Comparison of ENCODE assay signal across 21 cellular contexts in the genomic region with DNA sequence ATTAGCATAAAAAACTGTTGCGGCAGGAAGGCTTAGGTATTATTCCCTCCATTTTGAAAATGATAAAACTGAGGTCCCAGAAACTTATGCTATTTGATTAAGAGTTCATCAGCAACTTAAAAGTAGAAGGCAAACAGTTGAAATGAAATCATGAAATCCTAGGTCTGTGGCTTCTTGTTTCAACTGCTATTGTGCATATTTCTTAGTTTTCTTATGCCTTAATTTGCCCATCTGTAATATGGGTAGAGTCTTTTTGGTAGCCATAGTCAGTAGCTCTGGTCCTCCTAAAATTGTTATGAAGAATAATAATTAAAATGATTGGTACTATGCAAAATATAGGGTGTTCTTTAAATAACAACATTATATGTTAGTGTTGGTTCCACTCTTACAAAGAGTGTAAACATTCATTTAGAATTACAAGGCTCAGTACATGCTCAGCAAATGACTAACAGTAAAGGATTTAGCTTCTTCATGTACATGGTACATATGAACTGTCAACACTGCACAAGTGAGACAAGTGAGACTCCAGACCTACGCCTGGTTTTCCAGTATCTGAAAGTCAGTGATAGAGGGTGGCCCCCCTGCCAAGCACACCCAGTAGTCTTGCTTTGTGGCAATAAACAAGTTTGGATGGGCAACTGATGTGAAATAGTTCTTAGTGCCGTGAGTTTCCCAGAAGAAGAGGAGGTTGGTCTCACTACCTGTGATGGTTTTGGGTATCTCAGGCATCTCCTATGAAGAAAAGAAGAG. TPM values are rescaled to one million over a fixed set of nuclear protein-coding genes. Genes with fewer than 3 reads are reported as not detected.
DNase-seq lines count a peak whose midpoint lies in the region; ATAC-seq and TF ChIP-seq lines count a peak whose summit lies in the region.
"Had no signal": no experiment of that assay in that cellular context is flagged by ENCODE, and none has a peak within 500 bp of the region (broad histone marks: within the 10 kb centered on the region; RNA-seq: fewer than 3 reads in every experiment).

No MANE protein-coding gene starts in this region.

- H3K9me3 ChIP-seq in breast epithelium: no peaks in the 10 kb centered on the region
- H3K9me3 ChIP-seq in RWPE2 (ENCODE audit: severe bottlenecking): no peaks in the 10 kb centered on the region
- no peaks in the 10 kb centered on the region for H3K9me3 ChIP-seq in smooth muscle cell (replicated peaks; ENCODE audit: low read depth)
- H3K9me3 ChIP-seq in A673 (ENCODE audit: low read depth, low read length, poor library complexity, severe bottlenecking): no peaks in the 10 kb centered on the region
- H3K9me3 ChIP-seq: A549, BLaER1 had no signal

- DNase-seq in MCF 10A (ENCODE audit: unreplicated experiment) (no peak), breast epithelium (ENCODE audit: low spot score in 2 of 2) (no peak), RWPE2 (ENCODE audit: low spot score) (no peak), epithelial cell of esophagus (ENCODE audit: low read depth) (peak; percentile 39), smooth muscle cell (lab: John Stamatoyannopoulos, UW; ENCODE audit: unreplicated experiment) (no peak), A673 (ENCODE audit: low spot score) (no peak)
- DNase-seq: CD4-positive, alpha-beta memory T cell; DMS79 treated with DMSO at 0.1 percent for 48 hours; GF-D8; H9 had no signal

- H3K27me3 ChIP-seq in breast epithelium (no peaks in the 10 kb centered on the region), RWPE2 (ENCODE audit: insufficient read depth, poor library complexity, severe bottlenecking) (no peaks in the 10 kb centered on the region), smooth muscle cell (ENCODE audit: low read depth) (no peaks in the 10 kb centered on the region), A673 (replicated peaks; ENCODE audit: insufficient read depth, low read depth, low read length, poor library complexity) (no peaks in the 10 kb centered on the region)
- H3K27me3 ChIP-seq: BLaER1 had no signal

- peaks cover 48% of the 10 kb centered on the region for H3K36me3 Mint-ChIP-seq in MCF 10A (ENCODE audit: insufficient read depth, unreplicated experiment)
- H3K36me3 Mint-ChIP-seq: CD4-positive, alpha-beta memory T cell had no signal

- WGBS in smooth muscle cell (ENCODE audit: low lambda C conversion rate): 53% methylated on average over 3 of the region's 3 CpGs

- no peaks in the 10 kb centered on the region for H3K79me2 ChIP-seq in smooth muscle cell (ENCODE audit: low read depth)

- ATAC-seq in RWPE2 (ENCODE audit: low read depth) (peak; percentile 17), GM21390 (IDR thresholded peaks at IDR 0.05; ENCODE audit: unreplicated experiment) (no peak), HG02852 (IDR thresholded peaks at IDR 0.05; ENCODE audit: unreplicated experiment) (no peak)
- ATAC-seq: A549 had no signal

- no peak overlapping the region for H3K4me3 Mint-ChIP-seq in MCF 10A (ENCODE audit: unreplicated experiment)
- H3K4me3 Mint-ChIP-seq: CD14-positive monocyte; CD4-positive, alpha-beta memory T cell; H9; IgD-negative memory B cell had no signal

- CTCF ChIA-PET in MCF 10A (lab: Yijun Ruan, JAX) (interaction anchor here (1.3 to 1.5 kb wide), 2 partner anchors 25 to 111 kb away, joined by 3 to 7 read pairs; no protein-coding TSS in a partner anchor), A673 (lab: Charles Lee) (no interaction called here)

- POLR2A ChIA-PET in MCF 10A (lab: Yijun Ruan, JAX): interaction anchor here (1.2 to 5.7 kb wide), 2 partner anchors 9 to 10 kb away, joined by 3 to 37 read pairs; partner anchors contain the start of gene IL1A
- POLR2A ChIA-PET in A673 (lab: Charles Lee; ENCODE audit: low non-redundant PET): no interaction called here

- peaks cover 35% of the 10 kb centered on the region for H3K4me1 Mint-ChIP-seq in MCF 10A (ENCODE audit: insufficient read depth, unreplicated experiment)

- no peaks in the 10 kb centered on the region for H3K36me3 ChIP-seq in breast epithelium
- H3K36me3 ChIP-seq in RWPE2 (ENCODE audit: low read depth): peaks cover 48% of the 10 kb centered on the region
- H3K36me3 ChIP-seq in smooth muscle cell (ENCODE audit: low read depth): no peaks in the 10 kb centered on the region
- H3K36me3 ChIP-seq in A673 (ENCODE audit: insufficient read depth, low read length, poor library complexity, severe bottlenecking): no peaks in the 10 kb centered on the region
- H3K36me3 ChIP-seq: BLaER1 had no signal

- H3K27me3 Mint-ChIP-seq in MCF 10A (ENCODE audit: insufficient read depth, unreplicated experiment): no peaks in the 10 kb centered on the region
- H3K27me3 Mint-ChIP-seq: CD4-positive, alpha-beta memory T cell; IgD-negative memory B cell had no signal

- no peak overlapping the region for H3K9ac ChIP-seq in smooth muscle cell (ENCODE audit: low read depth)
- H3K9ac ChIP-seq: BLaER1 had no signal

- H2AFZ ChIP-seq in smooth muscle cell (ENCODE audit: low read depth): no peak overlapping the region

- intact Hi-C loops in MCF 10A (cut with micrococcal nuclease): no loop called here
- intact Hi-C loops in breast epithelium (cut with DNase I; ENCODE audit: low total_unique reads): no loop called here
- intact Hi-C loops in A673 (cut with micrococcal nuclease; ENCODE audit: unreplicated experiment): no loop called here

- BruUV-seq in MCF 10A (replicated peaks; lab: Mats Ljungman, UMichigan) (TSS peak; percentile 2), A673 (replicated peaks; lab: Mats Ljungman, UMichigan) (no TSS peak)

- H3K27ac Mint-ChIP-seq in MCF 10A (ENCODE audit: low read depth, unreplicated experiment): no peak overlapping the region
- H3K27ac Mint-ChIP-seq: CD14-positive monocyte, H9, IgD-negative memory B cell had no signal

- no peak overlapping the region for H3K4me2 ChIP-seq in smooth muscle cell
- H3K4me2 ChIP-seq: A549, BLaER1 had no signal

- H3K4me3 ChIP-seq in breast epithelium (no peak overlapping the region), RWPE2 (ENCODE audit: severe bottlenecking) (no peak overlapping the region), epithelial cell of esophagus (ENCODE audit: low read length) (no peak overlapping the region), smooth muscle cell (no peak overlapping the region), A673 (ENCODE audit: low read depth, low read length, poor library complexity, severe bottlenecking) (no peak overlapping the region)
- H3K4me3 ChIP-seq: A549, BLaER1 had no signal

- no peaks in the 10 kb centered on the region for H3K4me1 ChIP-seq in breast epithelium
- H3K4me1 ChIP-seq in RWPE2 (ENCODE audit: insufficient read depth, poor library complexity, severe bottlenecking): no peaks in the 10 kb centered on the region
- peaks cover 6% of the 10 kb centered on the region for H3K4me1 ChIP-seq in smooth muscle cell (ENCODE audit: low read depth)
- H3K4me1 ChIP-seq in A673 (ENCODE audit: insufficient read depth, low read length, poor library complexity, severe bottlenecking): no peaks in the 10 kb centered on the region
- H3K4me1 ChIP-seq: A549 had no signal

- H3K27ac ChIP-seq in breast epithelium (no peak overlapping the region), RWPE2 (ENCODE audit: poor library complexity, severe bottlenecking) (peak overlapping the region; percentile 50), smooth muscle cell (ENCODE audit: low read depth) (peak overlapping the region; percentile 25), A673 (ENCODE audit: low read depth, low read length, poor library complexity, severe bottlenecking) (no peak overlapping the region)
- H3K27ac ChIP-seq: 22Rv1, A549, BLaER1, HL-60 had no signal

- H3F3A ChIP-seq in smooth muscle cell (ENCODE audit: low read depth): no peaks in the 10 kb centered on the region

- no peaks in the 10 kb centered on the region for H3K9me3 Mint-ChIP-seq in MCF 10A (ENCODE audit: unreplicated experiment)
- H3K9me3 Mint-ChIP-seq: H9, IgD-negative memory B cell had no signal

- no peak for TF ChIP-seq POLR2A in breast epithelium (IDR thresholded peaks at IDR 0.05)

- H4K20me1 ChIP-seq in smooth muscle cell (ENCODE audit: low read depth): no peaks in the 10 kb centered on the region
- H4K20me1 ChIP-seq: BLaER1 had no signal

- TF ChIP-seq CTCF in MCF 10A (IDR thresholded peaks at IDR 0.05; ENCODE audit: unreplicated experiment) (no peak), breast epithelium (IDR thresholded peaks at IDR 0.05) (no peak), RWPE2 (IDR thresholded peaks at IDR 0.05; ENCODE audit: poor library complexity, severe bottlenecking) (no peak), epithelial cell of esophagus (IDR thresholded peaks at IDR 0.05; ENCODE audit: insufficient read depth, low read depth, low read length, missing control alignments) (no peak), smooth muscle cell (IDR thresholded peaks at IDR 0.05; ENCODE audit: borderline replicate concordance, insufficient read depth, poor library complexity, severe bottlenecking) (no peak), A673 (conservative IDR thresholded peaks at IDR 0.05; ENCODE audit: low read depth, low read length) (no peak)

RNA-seq across cellular contexts. Expression of gene IL1A, which starts 9.6 kb away (rescaled TPM):
- total RNA-seq in MCF 10A (2022): 99.1 and 170 TPM in 2 replicates
- under 1 TPM in 1 of 3 donors, not detected in 2; 0.44 TPM for total RNA-seq in breast epithelium
- total RNA-seq in smooth muscle cell: 3.4 and 6.4 TPM in 2 replicates
- 1.4 and 5.1 TPM in 2 replicates for polyA plus RNA-seq in smooth muscle cell
- 5.4 and 6.3 TPM in 2 replicates for total RNA-seq in A673 (2021)
- polyA plus RNA-seq: CD4-positive, alpha-beta memory T cell; IgD-negative memory B cell had no signal

RNA-seq across cellular contexts. Expression of gene CKAP2L, which starts 10.3 kb away (rescaled TPM):
- total RNA-seq in MCF 10A (2022) (14.7 and 21.6 TPM in 2 replicates), breast epithelium (under 1 TPM in 1 of 3 donors, not detected in 2; 0.96 TPM), smooth muscle cell (7.8 and 16.7 TPM in 2 replicates), A673 (2021) (48.1 and 49.6 TPM in 2 replicates)
- 5.1 and 6.6 TPM in 2 replicates for polyA plus RNA-seq in smooth muscle cell
- polyA plus RNA-seq: IgD-negative memory B cell had no signal

RNA-seq across cellular contexts. Expression of gene NT5DC4, which starts 53.9 kb away (rescaled TPM):
- total RNA-seq in MCF 10A (2022) (not detected in 2 replicates), breast epithelium (not detected), smooth muscle cell (not detected in 2 replicates), A673 (2021) (not detected in 2 replicates)
- polyA plus RNA-seq in smooth muscle cell: not detected in 2 replicates
- total RNA-seq: CD4-positive, alpha-beta memory T cell; H1; H9; HT1080 had no signal
- polyA plus RNA-seq: A549; AG04450; CD14-positive monocyte; CD4-positive, alpha-beta memory T cell; H1; IgD-negative memory B cell had no signal

Comparison
In these comparisons a context has a peak if more than half of its experiments do, and no peak if none do; other contexts are left out.
1. RNA of gene IL1A, which starts 9.6 kb away (total RNA-seq): 99.1 to 170 TPM in MCF 10A; 3.4 to 6.4 TPM in smooth muscle cell, 5.4 to 6.3 TPM in A673 and 0.44 TPM in breast epithelium; every median in the first group is over 10 times any median in the second.
2. H3K27ac ChIP-seq: peak in RWPE2 (single experiment) and smooth muscle cell (single experiment); none in breast epithelium (0 of 2) and A673 (single experiment).